ENCODE assay signal across 8 cellular contexts in genomic region chr6:18155864-18156396, GRCh38. TPM values are rescaled to one million over a fixed set of nuclear protein-coding genes. Genes with fewer than 3 reads are reported as not detected.
A peak's percentile ranks its signal among the peaks of the same experiment; 100 is the strongest.
DNase-seq lines count a peak whose midpoint lies in the region; ATAC-seq, FAIRE-seq and TF ChIP-seq lines count a peak whose summit lies in the region.

No MANE protein-coding gene starts in this region.

- H4K8ac ChIP-seq in H1 (ENCODE audit: extremely low read depth, insufficient read depth, low read length) = no peak overlapping the region

- no peak overlapping the region for H3K14ac ChIP-seq in H1 (ENCODE audit: insufficient read length)

- no peak overlapping the region for H2AK5ac ChIP-seq in H1 (ENCODE audit: low read depth, low read length)

- peak overlapping the region; percentile 71 to 78 for H3K4me2 ChIP-seq in H1 (ENCODE audit: insufficient read depth in 1 of 2, low read depth in 2 of 2, low read length in 2 of 2)

- peak overlapping the region; percentile 67 for H3K27ac Mint-ChIP-seq in activated CD4-positive, alpha-beta memory T cell treated with anti-CD3 and anti-CD28 coated beads for 36 hours

- H2BK12ac ChIP-seq in H1 (ENCODE audit: low read depth, low read length) = no peak overlapping the region

- H2BK5ac ChIP-seq in H1 (ENCODE audit: low read depth, low read length) = no peak overlapping the region

- no peak overlapping the region for H2AFZ ChIP-seq in H1 (ENCODE audit: low read length)

- peak overlapping the region; percentile 71 to 99 (median 88) for H3K4me3 ChIP-seq in H1 (ENCODE audit: extremely low read depth in 1 of 4, insufficient read depth in 2 of 4, low read depth in 3 of 4, low read length in 4 of 4)

- H2BK20ac ChIP-seq in H1 (ENCODE audit: low read length) = no peak overlapping the region

- POLR2A ChIA-PET in activated CD4-positive, alpha-beta memory T cell treated with anti-CD3 and anti-CD28 coated beads for 36 hours (lab: Charles Lee) = interaction anchor here (0.7 kb wide), 1 partner anchor 9 kb away, joined by 3 read pairs; no protein-coding TSS in a partner anchor
- POLR2A ChIA-PET in H1 (lab: Charles Lee; ENCODE audit: partially characterized antibody) = interaction anchor here (1.6 kb wide), 1 partner anchor 13 kb away, joined by 5 read pairs; no protein-coding TSS in a partner anchor

- peak; percentile 47 to 65 (median 56) for TF ChIP-seq CTCF in H1 (IDR thresholded peaks at IDR 0.05; ENCODE audit: control extremely low read depth in 1 of 3, insufficient read depth in 1 of 3, low read depth in 1 of 3, low read length in 3 of 3)

- no peak overlapping the region for H3K18ac ChIP-seq in H1 (ENCODE audit: extremely low read depth, low read length)

- no peak overlapping the region for H3K27ac ChIP-seq in H1 (ENCODE audit: low read depth, low read length)

- no peaks in the 10 kb centered on the region for H3K27me3 ChIP-seq in H1 (replicated peaks in 1 of 4; ENCODE audit: control insufficient read depth in 3 of 4, extremely low read depth in 1 of 4, insufficient read depth in 3 of 4, low read length in 3 of 4)

- no peak overlapping the region for H3K4ac ChIP-seq in H1 (replicated peaks; ENCODE audit: insufficient read length, low read depth, low read length)

- no peak overlapping the region for H3K56ac ChIP-seq in H1 (replicated peaks; ENCODE audit: insufficient read length, low read depth, low read length)

- ATAC-seq in GM19328 (IDR thresholded peaks at IDR 0.05; ENCODE audit: unreplicated experiment) (peak; percentile 26), HG03439 (IDR thresholded peaks at IDR 0.05; ENCODE audit: unreplicated experiment) (peak; percentile 25)

- H3K36me3 ChIP-seq in H1 (ENCODE audit: control insufficient read depth in 2 of 4, insufficient read depth in 4 of 4, low read length in 3 of 4) = peaks cover 0 to 3% (median under 1%) of the 10 kb centered on the region in 4 experiments; a peak in 4 of 8 replicates

- no peaks in the 10 kb centered on the region for H3K79me1 ChIP-seq in H1 (ENCODE audit: low read depth, low read length)

- H3K9me3 Mint-ChIP-seq in activated CD4-positive, alpha-beta memory T cell treated with anti-CD3 and anti-CD28 coated beads for 36 hours = no peaks in the 10 kb centered on the region

- intact Hi-C loops in activated CD4-positive, alpha-beta memory T cell treated with anti-CD3 and anti-CD28 coated beads for 36 hours (cut with micrococcal nuclease) = loop anchor here (1.0 to 10.0 kb wide), 7 partner anchors 55 to 556 kb away; partner anchors contain the start of genes DEK and FAM8A1

- CTCF ChIA-PET in activated CD4-positive, alpha-beta memory T cell treated with anti-CD3 and anti-CD28 coated beads for 36 hours (lab: Charles Lee) = no interaction called here
- CTCF ChIA-PET in H1 (lab: Charles Lee; ENCODE audit: partially characterized antibody) = interaction anchor here (0.6 to 1.1 kb wide), 2 partner anchors 26 to 86 kb away, joined by 3 read pairs; no protein-coding TSS in a partner anchor

- WGBS in H1 (ENCODE audit: extremely low coverage in 1 of 2, insufficient coverage in 1 of 2, insufficient read length in 1 of 2, insufficient replicate concordance in 2 of 2, low coverage in 1 of 2, low lambda C conversion rate in 2 of 2, missing lambda C conversion rate in 1 of 2), 2 experiments = 5% methylated on average over 23 of the region's 26 CpGs; no CpG with 5 or more reads in 1 of the 2 experiments

- no peaks in the 10 kb centered on the region for H4K20me1 ChIP-seq in H1 (replicated peaks in 1 of 2; ENCODE audit: control insufficient read depth in 1 of 2, insufficient read depth in 2 of 2, low read length in 2 of 2)

- TF ChIP-seq EP300 in H1 (IDR thresholded peaks at IDR 0.05; ENCODE audit: borderline replicate concordance in 1 of 2, low read depth in 2 of 2, low read length in 2 of 2) = no peak

- no peak overlapping the region for H4K91ac ChIP-seq in H1 (replicated peaks; ENCODE audit: insufficient read length, low read length)

- H3K4me1 ChIP-seq in H1 (replicated peaks in 1 of 4; ENCODE audit: control insufficient read depth in 3 of 4, insufficient read depth in 4 of 4, low read length in 3 of 4) = peaks cover 0 to 3% (median 1%) of the 10 kb centered on the region in 4 experiments; a peak in 2 of 7 replicates

- FAIRE-seq in H1 (lab: Jason Lieb, UNC) = no peak

- peaks cover 17% of the 10 kb centered on the region for H3K36me3 Mint-ChIP-seq in activated CD4-positive, alpha-beta memory T cell treated with anti-CD3 and anti-CD28 coated beads for 36 hours

- TF ChIP-seq RAD21 in H1 (IDR thresholded peaks at IDR 0.05 in 1 of 2, conservative IDR thresholded peaks at IDR 0.05 in 1 of 2; ENCODE audit: low read depth in 2 of 2, low read length in 2 of 2) = peak; percentile 54 to 59

- H3K9ac ChIP-seq in H1 (replicated peaks in 1 of 4; ENCODE audit: extremely low read depth in 1 of 4, low read depth in 3 of 4, low read length in 3 of 4) = 0 out of 7 replicates have a peak overlapping the region, but pooled peaks of 1 of the 4 experiments have one; percentile 8

- H3K79me2 ChIP-seq in H1 (ENCODE audit: control insufficient read depth in 1 of 2, insufficient read depth in 2 of 2, low read length in 2 of 2) = no peaks in the 10 kb centered on the region

- no peak overlapping the region for H2BK120ac ChIP-seq in H1 (replicated peaks; ENCODE audit: low read depth, low read length)

- H4K5ac ChIP-seq in H1 (ENCODE audit: insufficient read length, low read depth, low read length) = no peak overlapping the region

- TF ChIP-seq POLR2A in H1 (IDR thresholded peaks at IDR 0.05; ENCODE audit: control extremely low read depth in 1 of 2, low read depth in 2 of 2, low read length in 2 of 2) = no peak

- peak overlapping the region; percentile 97 for H3K4me3 Mint-ChIP-seq in activated CD4-positive, alpha-beta memory T cell treated with anti-CD3 and anti-CD28 coated beads for 36 hours

- H2BK15ac ChIP-seq in H1 (ENCODE audit: low read length) = no peak overlapping the region

- no peak overlapping the region for H3K23ac ChIP-seq in H1 (ENCODE audit: insufficient read length)

- H3K9me3 ChIP-seq in H1 (ENCODE audit: insufficient read depth in 2 of 2, low read depth in 1 of 2, low read length in 1 of 2) = no peaks in the 10 kb centered on the region

- peaks cover 24% of the 10 kb centered on the region for H3K4me1 Mint-ChIP-seq in activated CD4-positive, alpha-beta memory T cell treated with anti-CD3 and anti-CD28 coated beads for 36 hours (ENCODE audit: low read depth)

- no peaks in the 10 kb centered on the region for H3K27me3 Mint-ChIP-seq in activated CD4-positive, alpha-beta memory T cell treated with anti-CD3 and anti-CD28 coated beads for 36 hours

- peaks cover 1% of the 10 kb centered on the region; the same call in 1 of the 2 replicates for H3K23me2 ChIP-seq in H1 (ENCODE audit: low read depth, low read length)

- DNase-seq in CD1c-positive myeloid dendritic cell (ENCODE audit: extremely low spot score) (peak; percentile 64), NCI-H460 (ENCODE audit: extremely low read depth, low read depth) (peak; percentile 7), H1 (ENCODE audit: low read depth in 1 of 2, low spot score in 2 of 2) (peak; percentile 60 to 80), midbrain (lab: John Stamatoyannopoulos, UW) (peak; percentile 27)
- DNase-seq in activated CD4-positive, alpha-beta memory T cell treated with anti-CD3 and anti-CD28 coated beads for 36 hours = peak; percentile 60
- peak; percentile 9 to 18 for DNase-seq in stimulated activated CD8-positive, alpha-beta memory T cell treated with anti-CD3 and anti-CD28 coated beads, Interleukin-4, amount 100 ng/mL, for 1 hour (ENCODE audit: low read depth in 2 of 2, low spot score in 1 of 2)

RNA-seq across cellular contexts. Expression of gene KDM1B, which starts 0.7 kb away (rescaled TPM):
- total RNA-seq in NCI-H460 (2014; rRNA removed; shearing (Covaris generic)) = 6.9 and 7.3 TPM in 2 replicates
- 3.7 and 5.1 TPM in 2 replicates for polyA plus RNA-seq in NCI-H460 (2014; cell fraction: nucleus; rRNA removed)
- total RNA-seq in activated CD4-positive, alpha-beta memory T cell treated with anti-CD3 and anti-CD28 coated beads for 36 hours = 10 to 100 TPM; 17.5 to 18.5 TPM
- 7.5 and 7.7 TPM in 2 replicates for total RNA-seq in H1 (2021; fragmentation: NEBNext Ultra II Directional; extraction: Animal tissue kit (Norgen Biotek cat#: 25700))
- 3.7 and 4.0 TPM in 2 replicates for polyA plus RNA-seq in H1 (2011; rRNA removed)
- 4.3 TPM for polyA plus RNA-seq in H1 (2011; cell fraction: cytosol; rRNA removed)
- 5.2 TPM for polyA plus RNA-seq in H1 (2011; cell fraction: nucleus; rRNA removed)
- polyA plus RNA-seq in H1 (2012, experiment 1 of 2) = 6.3 to 9.2 TPM (median 7.2 TPM) in 4 replicates
- polyA plus RNA-seq in H1 (2012, experiment 2 of 2) = 0.75 TPM
- polyA plus RNA-seq in H1 (2013, experiment 1 of 2) = 4.2 TPM
- 4.4 TPM for polyA plus RNA-seq in H1 (2013, experiment 2 of 2)
- polyA minus RNA-seq in H1 (2011; rRNA and poly(A)+ RNA removed) = 9.6 and 14.6 TPM in 2 replicates
- polyA minus RNA-seq in H1 (2011; cell fraction: cytosol; rRNA and poly(A)+ RNA removed) = 6.2 TPM
- polyA minus RNA-seq in H1 (2011; cell fraction: nucleus; rRNA and poly(A)+ RNA removed) = 8.8 TPM

RNA-seq across cellular contexts. Expression of gene TPMT, which starts 1.1 kb away (rescaled TPM):
- 12.3 and 14.0 TPM in 2 replicates for total RNA-seq in NCI-H460 (2014; rRNA removed; shearing (Covaris generic))
- 5.5 and 5.8 TPM in 2 replicates for polyA plus RNA-seq in NCI-H460 (2014; cell fraction: nucleus; rRNA removed)
- 1 to 10 TPM; 7.7 to 7.8 TPM for total RNA-seq in activated CD4-positive, alpha-beta memory T cell treated with anti-CD3 and anti-CD28 coated beads for 36 hours
- total RNA-seq in H1 (2021; fragmentation: NEBNext Ultra II Directional; extraction: Animal tissue kit (Norgen Biotek cat#: 25700)) = 17.2 and 18.3 TPM in 2 replicates
- polyA plus RNA-seq in H1 (2011; rRNA removed) = 7.9 and 12.3 TPM in 2 replicates
- polyA plus RNA-seq in H1 (2011; cell fraction: cytosol; rRNA removed) = 12.5 TPM
- polyA plus RNA-seq in H1 (2011; cell fraction: nucleus; rRNA removed) = 5.9 TPM
- 12.0 to 21.6 TPM (median 12.7 TPM) in 4 replicates for polyA plus RNA-seq in H1 (2012, experiment 1 of 2)
- 3.0 TPM for polyA plus RNA-seq in H1 (2012, experiment 2 of 2)
- 14.9 TPM for polyA plus RNA-seq in H1 (2013, experiment 1 of 2)
- polyA plus RNA-seq in H1 (2013, experiment 2 of 2) = 14.4 TPM
- polyA minus RNA-seq in H1 (2011; rRNA and poly(A)+ RNA removed) = 7.0 and 10.0 TPM in 2 replicates
- polyA minus RNA-seq in H1 (2011; cell fraction: cytosol; rRNA and poly(A)+ RNA removed) = 4.5 TPM
- polyA minus RNA-seq in H1 (2011; cell fraction: nucleus; rRNA and poly(A)+ RNA removed) = 10.4 TPM

RNA-seq across cellular contexts. Expression of gene NHLRC1, which starts 33.5 kb away (rescaled TPM):
- total RNA-seq in NCI-H460 (2014; rRNA removed; shearing (Covaris generic)) = 0.82 and 0.98 TPM in 2 replicates
- 0.31 and 0.80 TPM in 2 replicates for polyA plus RNA-seq in NCI-H460 (2014; cell fraction: nucleus; rRNA removed)
- total RNA-seq in activated CD4-positive, alpha-beta memory T cell treated with anti-CD3 and anti-CD28 coated beads for 36 hours = under 1 TPM; 0.10 to 0.19 TPM
- total RNA-seq in H1 (2021; fragmentation: NEBNext Ultra II Directional; extraction: Animal tissue kit (Norgen Biotek cat#: 25700)) = 0.58 and 0.82 TPM in 2 replicates
- polyA plus RNA-seq in H1 (2011; rRNA removed) = 0.55 and 0.57 TPM in 2 replicates
- polyA plus RNA-seq in H1 (2011; cell fraction: cytosol; rRNA removed) = 0.71 TPM
- polyA plus RNA-seq in H1 (2011; cell fraction: nucleus; rRNA removed) = 0.76 TPM
- polyA plus RNA-seq in H1 (2012, experiment 1 of 2) = 0.59 to 1.1 TPM (median 0.82 TPM) in 4 replicates
- polyA plus RNA-seq in H1 (2012, experiment 2 of 2) = 0.45 TPM
- 0.34 TPM for polyA plus RNA-seq in H1 (2013, experiment 1 of 2)
- polyA plus RNA-seq in H1 (2013, experiment 2 of 2) = 0.35 TPM
- 0.20 and 0.76 TPM in 2 replicates for polyA minus RNA-seq in H1 (2011; rRNA and poly(A)+ RNA removed)
- 0.51 TPM for polyA minus RNA-seq in H1 (2011; cell fraction: cytosol; rRNA and poly(A)+ RNA removed)
- polyA minus RNA-seq in H1 (2011; cell fraction: nucleus; rRNA and poly(A)+ RNA removed) = 1.3 TPM

Comparison
In these comparisons a context has a peak if more than half of its experiments do, and no peak if none do; other contexts are left out.
1. DNase-seq: peak in every context shown above with its lines; median percentile 70 in H1; 64 in CD1c-positive myeloid dendritic cell; 60 in activated CD4-positive, alpha-beta memory T cell treated with anti-CD3 and anti-CD28 coated beads for 36 hours; 27 in midbrain; 14 in stimulated activated CD8-positive, alpha-beta memory T cell treated with anti-CD3 and anti-CD28 coated beads, Interleukin-4, amount 100 ng/mL, for 1 hour; 7 in NCI-H460.